12 cellular contexts compared by ENCODE assay signal in genomic region chr1:223233019-223233409, GRCh38.
A peak's percentile ranks its signal among the peaks of the same experiment; 100 is the strongest.
DNase-seq lines count a peak whose midpoint lies in the region; ATAC-seq and TF ChIP-seq lines count a peak whose summit lies in the region.
"Had no signal": no experiment of that assay in that cellular context is flagged by ENCODE, and none has a peak within 500 bp of the region (broad histone marks: within the 10 kb centered on the region; RNA-seq: fewer than 3 reads in every experiment).

No MANE protein-coding gene starts in this region.

- no peak for TF ChIP-seq CTCF in CD4-positive, alpha-beta T cell (IDR thresholded peaks at IDR 0.05)
- TF ChIP-seq CTCF in HFFc6 (IDR thresholded peaks at IDR 0.05), result no peak

- peaks cover 80% of the 10 kb centered on the region for H3K4me1 Mint-ChIP-seq in CD4-positive, alpha-beta T cell (ENCODE audit: low read depth)
- H3K4me1 Mint-ChIP-seq in HFFc6 (ENCODE audit: low read depth) (peaks cover 65% of the 10 kb centered on the region), T-helper 17 cell (peaks cover 39% of the 10 kb centered on the region)
- H3K4me1 Mint-ChIP-seq in activated CD4-positive, alpha-beta memory T cell treated with anti-CD3 and anti-CD28 coated beads for 36 hours (ENCODE audit: low read depth), result peaks cover 57% of the 10 kb centered on the region

- H3K9me3 ChIP-seq in CD4-positive, alpha-beta T cell (ENCODE audit: control insufficient read depth, low read length), result no peaks in the 10 kb centered on the region
- H3K9me3 ChIP-seq in T-helper 17 cell (ENCODE audit: control insufficient read depth, low read length, poor library complexity, severe bottlenecking), result no peaks in the 10 kb centered on the region
- H3K9me3 ChIP-seq: transverse colon had no signal

- no peak overlapping the region for H3K4me3 Mint-ChIP-seq in CD4-positive, alpha-beta T cell
- peak overlapping the region; percentile 57; the same call in 1 of the 2 replicates for H3K4me3 Mint-ChIP-seq in HFFc6
- H3K4me3 Mint-ChIP-seq in T-helper 17 cell, result no peak overlapping the region
- H3K4me3 Mint-ChIP-seq in activated CD4-positive, alpha-beta memory T cell treated with anti-CD3 and anti-CD28 coated beads for 36 hours, result no peak overlapping the region

- H3K27ac ChIP-seq in CD4-positive, alpha-beta T cell (ENCODE audit: low read depth, low read length), result no peak overlapping the region
- H3K27ac ChIP-seq: BLaER1, transverse colon had no signal

- DNase-seq in CD4-positive, alpha-beta T cell, result no peak
- DNase-seq in HFFc6 (no peak), T-helper 17 cell (no peak), islet precursor cell (peak; percentile 24), nucleus accumbens (lab: John Stamatoyannopoulos, UW) (no peak)
- DNase-seq in activated CD4-positive, alpha-beta memory T cell treated with anti-CD3 and anti-CD28 coated beads for 36 hours, result no peak
- DNase-seq: activated gamma-delta T cell, glutamatergic neuron, NCI-H526, transverse colon had no signal

- ATAC-seq in CD4-positive, alpha-beta T cell (ENCODE audit: poor library complexity), result no peak
- no peak for ATAC-seq in T-helper 17 cell
- no peak for ATAC-seq in GM18873 (IDR thresholded peaks at IDR 0.05; ENCODE audit: low FRiP score, unreplicated experiment)

- H3K36me3 Mint-ChIP-seq in CD4-positive, alpha-beta T cell (ENCODE audit: low read depth), result peaks cover 11% of the 10 kb centered on the region
- H3K36me3 Mint-ChIP-seq in HFFc6 (ENCODE audit: low read depth) (0 out of 2 replicates have a peak, but pooled peaks cover 5% of the 10 kb centered on the region), T-helper 17 cell (ENCODE audit: low read depth) (no peaks in the 10 kb centered on the region)
- H3K36me3 Mint-ChIP-seq in activated CD4-positive, alpha-beta memory T cell treated with anti-CD3 and anti-CD28 coated beads for 36 hours, result no peaks in the 10 kb centered on the region

- peaks cover 7% of the 10 kb centered on the region for H3K9me3 Mint-ChIP-seq in CD4-positive, alpha-beta T cell
- H3K9me3 Mint-ChIP-seq in HFFc6, result no peaks in the 10 kb centered on the region
- H3K9me3 Mint-ChIP-seq in activated CD4-positive, alpha-beta memory T cell treated with anti-CD3 and anti-CD28 coated beads for 36 hours, result peaks cover 4% of the 10 kb centered on the region

- no peaks in the 10 kb centered on the region for H3K27me3 ChIP-seq in CD4-positive, alpha-beta T cell (ENCODE audit: control insufficient read depth, insufficient read depth, low read length)
- H3K27me3 ChIP-seq: BLaER1, transverse colon had no signal

- CTCF ChIA-PET in CD4-positive, alpha-beta T cell (lab: Charles Lee), result no interaction called here
- CTCF ChIA-PET in activated CD4-positive, alpha-beta memory T cell treated with anti-CD3 and anti-CD28 coated beads for 36 hours (lab: Charles Lee), result interaction anchor here (0.8 to 1.0 kb wide), 2 partner anchors 47 to 100 kb away, joined by 3 to 6 read pairs; no protein-coding TSS in a partner anchor

- no peaks in the 10 kb centered on the region for H3K27me3 Mint-ChIP-seq in CD4-positive, alpha-beta T cell
- H3K27me3 Mint-ChIP-seq in HFFc6 (ENCODE audit: insufficient read depth) (no peaks in the 10 kb centered on the region; the same call in 1 of the 2 replicates), T-helper 17 cell (no peaks in the 10 kb centered on the region)
- no peaks in the 10 kb centered on the region for H3K27me3 Mint-ChIP-seq in activated CD4-positive, alpha-beta memory T cell treated with anti-CD3 and anti-CD28 coated beads for 36 hours

- POLR2A ChIA-PET in CD4-positive, alpha-beta T cell (lab: Charles Lee), result interaction anchor here (0.5 kb wide), 1 partner anchor 801 kb away, joined by 3 read pairs; no protein-coding TSS in a partner anchor
- POLR2A ChIA-PET in activated CD4-positive, alpha-beta memory T cell treated with anti-CD3 and anti-CD28 coated beads for 36 hours (lab: Charles Lee), result no interaction called here

- peak overlapping the region; percentile 95 for H3K27ac Mint-ChIP-seq in CD4-positive, alpha-beta T cell
- H3K27ac Mint-ChIP-seq in HFFc6, result peak overlapping the region; percentile 87
- H3K27ac Mint-ChIP-seq in T-helper 17 cell, result peak overlapping the region; percentile 94
- no peak overlapping the region for H3K27ac Mint-ChIP-seq in activated CD4-positive, alpha-beta memory T cell treated with anti-CD3 and anti-CD28 coated beads for 36 hours

- intact Hi-C loops in CD4-positive, alpha-beta T cell (cut with DNase I, micrococcal nuclease), result loop anchor here (5.0 to 10.0 kb wide), 3 partner anchors 48 to 101 kb away; partner anchors contain the start of gene TLR5 (in 1 of the 2)
- intact Hi-C loops in activated CD4-positive, alpha-beta memory T cell treated with anti-CD3 and anti-CD28 coated beads for 36 hours (cut with micrococcal nuclease), result loop anchor here (5.0 kb wide), 1 partner anchor 91 kb away; the partner anchor contains the start of gene TLR5
